In genomic region chr17:49646391-49647255, GRCh38 we compare ENCODE assay signal across 8 cellular contexts. TPM values are rescaled to one million over a fixed set of nuclear protein-coding genes. Genes with fewer than 3 reads are reported as not detected.
A peak's percentile ranks its signal among the peaks of the same experiment; 100 is the strongest.
DNase-seq lines count a peak whose midpoint lies in the region; ATAC-seq and TF ChIP-seq lines count a peak whose summit lies in the region.

No MANE protein-coding gene starts in this region.

- H4K91ac ChIP-seq in mesenchymal stem cell (ENCODE audit: low read length): no peak overlapping the region
- H4K91ac ChIP-seq in neuronal stem cell (ENCODE audit: low read depth, low read length, poor library complexity): no peak overlapping the region

- no peak overlapping the region for H4K8ac ChIP-seq in mesenchymal stem cell (ENCODE audit: low read length)
- H4K8ac ChIP-seq in neuronal stem cell (ENCODE audit: low read depth, low read length): no peak overlapping the region

- no peak overlapping the region for H3K14ac ChIP-seq in mesenchymal stem cell (ENCODE audit: low read length in 2 of 2)
- H3K14ac ChIP-seq in neuronal stem cell (ENCODE audit: low read length): no peak overlapping the region

- H3K4me3 ChIP-seq in astrocyte of the spinal cord (ENCODE audit: low read depth, low read length): peak overlapping the region; percentile 9
- peak overlapping the region in 1 of 2 experiments; percentile 74 for H3K4me3 ChIP-seq in mesenchymal stem cell (ENCODE audit: insufficient read depth in 1 of 2, low read depth in 1 of 2, low read length in 2 of 2)
- no peak overlapping the region for H3K4me3 ChIP-seq in suprapubic skin
- H3K4me3 ChIP-seq in neuronal stem cell (ENCODE audit: low read length in 2 of 2): no peak overlapping the region

- H3K18ac ChIP-seq in mesenchymal stem cell (ENCODE audit: low read depth in 1 of 2, low read length in 2 of 2): peak overlapping the region in 1 of 2 experiments; percentile 33
- no peak overlapping the region for H3K18ac ChIP-seq in neuronal stem cell (ENCODE audit: low read length)

- peak; percentile 73 for ATAC-seq in GM19455 (IDR thresholded peaks at IDR 0.05; ENCODE audit: unreplicated experiment)

- H2BK15ac ChIP-seq in mesenchymal stem cell (ENCODE audit: low read depth, poor library complexity, severe bottlenecking): no peak overlapping the region
- H2BK15ac ChIP-seq in neuronal stem cell (ENCODE audit: low read length): no peak overlapping the region

- TF ChIP-seq CTCF in astrocyte of the spinal cord (IDR thresholded peaks at IDR 0.05; ENCODE audit: low read depth, low read length): no peak
- TF ChIP-seq CTCF in suprapubic skin (IDR thresholded peaks at IDR 0.05): no peak

- in situ Hi-C loops in astrocyte of the spinal cord (cut with HindIII; ENCODE audit: low sequenced_read_pairs): no loop called here

- DNase-seq in M059J (ENCODE audit: low read depth) (peak; percentile 92), astrocyte of the spinal cord (ENCODE audit: low read depth, low spot score) (peak; percentile 86), mesenchymal stem cell (peak; percentile 86), suprapubic skin (ENCODE audit: low spot score in 2 of 2) (no peak), neuronal stem cell (ENCODE audit: low spot score) (no peak), Kasumi-1 (lab: John Stamatoyannopoulos, UW) (no peak), iPS-NIHi7 (ENCODE audit: extremely low spot score) (no peak)

- H3K27me3 ChIP-seq in mesenchymal stem cell (ENCODE audit: control insufficient read depth in 1 of 2, insufficient read depth in 1 of 2, low read length in 2 of 2): no peaks in the 10 kb centered on the region
- H3K27me3 ChIP-seq in suprapubic skin: no peaks in the 10 kb centered on the region
- no peaks in the 10 kb centered on the region for H3K27me3 ChIP-seq in neuronal stem cell (ENCODE audit: control insufficient read depth in 3 of 3, insufficient read depth in 3 of 3, low read depth in 1 of 3, low read length in 3 of 3)

- no peak overlapping the region for H2AFZ ChIP-seq in mesenchymal stem cell (ENCODE audit: low read depth, low read length)
- no peak overlapping the region for H2AFZ ChIP-seq in neuronal stem cell (ENCODE audit: low read length)

- H3K4ac ChIP-seq in mesenchymal stem cell (ENCODE audit: low read depth in 1 of 2, low read length in 2 of 2) (no peak overlapping the region), neuronal stem cell (ENCODE audit: low read length) (no peak overlapping the region)

- H2BK120ac ChIP-seq in mesenchymal stem cell (ENCODE audit: low read depth, low read length) (no peak overlapping the region), neuronal stem cell (ENCODE audit: low read depth, low read length) (no peak overlapping the region)

- H3K36me3 ChIP-seq in mesenchymal stem cell (ENCODE audit: control insufficient read depth in 1 of 2, insufficient read depth in 2 of 2, low read depth in 1 of 2, low read length in 2 of 2) (no peaks in the 10 kb centered on the region), suprapubic skin (no peaks in the 10 kb centered on the region), neuronal stem cell (replicated peaks in 1 of 2; ENCODE audit: control insufficient read depth in 2 of 2, insufficient read depth in 2 of 2, low read length in 2 of 2) (no peaks in the 10 kb centered on the region)

- H3K23ac ChIP-seq in mesenchymal stem cell (ENCODE audit: low read length in 2 of 2) (no peak overlapping the region), neuronal stem cell (ENCODE audit: low read depth, low read length, poor library complexity) (no peak overlapping the region)

- H2BK5ac ChIP-seq in mesenchymal stem cell (ENCODE audit: low read depth, low read length, poor library complexity, severe bottlenecking) (no peak overlapping the region), neuronal stem cell (ENCODE audit: low read length) (no peak overlapping the region)

- no peak for TF ChIP-seq EP300 in suprapubic skin (IDR thresholded peaks at IDR 0.05)

- H3K9me3 ChIP-seq in mesenchymal stem cell (ENCODE audit: control insufficient read depth, low read length) (no peaks in the 10 kb centered on the region), suprapubic skin (no peaks in the 10 kb centered on the region), neuronal stem cell (replicated peaks in 1 of 2; ENCODE audit: control insufficient read depth in 2 of 2, insufficient read depth in 1 of 2, low read depth in 1 of 2, low read length in 2 of 2) (no peaks in the 10 kb centered on the region)

- no peak overlapping the region for H2BK12ac ChIP-seq in mesenchymal stem cell (ENCODE audit: low read length in 2 of 2)
- H2BK12ac ChIP-seq in neuronal stem cell (ENCODE audit: low read length): no peak overlapping the region

- peak overlapping the region; percentile 81 for H3K9ac ChIP-seq in mesenchymal stem cell (ENCODE audit: low read length)
- H3K9ac ChIP-seq in neuronal stem cell (ENCODE audit: low read depth, low read length, poor library complexity): no peak overlapping the region

- H3K27ac ChIP-seq in mesenchymal stem cell (ENCODE audit: low read length, poor library complexity, severe bottlenecking) (peak overlapping the region; percentile 86), suprapubic skin (peak overlapping the region; percentile 65), neuronal stem cell (replicated peaks; ENCODE audit: low read length) (no peak overlapping the region)

- H2AK5ac ChIP-seq in mesenchymal stem cell (ENCODE audit: low read length, severe bottlenecking) (no peak overlapping the region), neuronal stem cell (ENCODE audit: low read depth, low read length) (no peak overlapping the region)

- H3K4me2 ChIP-seq in mesenchymal stem cell (ENCODE audit: low read length, poor library complexity, severe bottlenecking) (peak overlapping the region; percentile 28), neuronal stem cell (ENCODE audit: insufficient read depth, low read length, poor library complexity, severe bottlenecking) (no peak overlapping the region)

- 36% methylated on average over 10 of the region's 10 CpGs for WGBS in mesenchymal stem cell
- WGBS in suprapubic skin: 65% methylated on average over 10 of the region's 10 CpGs
- whole genome bisulfite sequencing in neuronal stem cell (ENCODE audit: extremely low coverage in 2 of 2, insufficient read length in 2 of 2, insufficient replicate concordance in 1 of 2), 2 donors: no CpG with 5 or more reads among the region's 10 CpGs

- no peak for TF ChIP-seq POLR2A in suprapubic skin (IDR thresholded peaks at IDR 0.05)

- H3K4me1 ChIP-seq in mesenchymal stem cell (ENCODE audit: control insufficient read depth, insufficient read depth, low read depth, low read length): peaks cover 10% of the 10 kb centered on the region
- H3K4me1 ChIP-seq in suprapubic skin: peaks cover 35% of the 10 kb centered on the region
- peaks cover 0 to 2% of the 10 kb centered on the region in 2 donors for H3K4me1 ChIP-seq in neuronal stem cell (ENCODE audit: control insufficient read depth in 2 of 2, insufficient read depth in 1 of 2, low read depth in 1 of 2, low read length in 2 of 2)

- H3K79me1 ChIP-seq in mesenchymal stem cell (replicated peaks; ENCODE audit: low read length, poor library complexity, severe bottlenecking): peaks cover 2% of the 10 kb centered on the region
- H3K79me1 ChIP-seq in neuronal stem cell (ENCODE audit: low read depth, low read length): peaks cover 2% of the 10 kb centered on the region

RNA-seq across cellular contexts. Expression of gene SPOP, which starts 31.3 kb away (rescaled TPM):
- total RNA-seq in M059J (2014; rRNA removed; shearing (Covaris generic)): 28.2 and 47.5 TPM in 2 replicates
- 33.1 TPM for polyA plus RNA-seq in mesenchymal stem cell (2013, experiment 1 of 2)
- 34.1 TPM for polyA plus RNA-seq in mesenchymal stem cell (2013, experiment 2 of 2)
- 10 to 100 TPM; 26.1 to 59.3 (median 41.7) TPM for total RNA-seq in suprapubic skin
- 36.3 TPM for polyA plus RNA-seq in neuronal stem cell (2013, experiment 1 of 2)
- polyA plus RNA-seq in neuronal stem cell (2013, experiment 2 of 2): 37.9 TPM

Comparison
In these comparisons a context has a peak if more than half of its experiments do, and no peak if none do; other contexts are left out.
1. DNase-seq: peak in M059J (single experiment), astrocyte of the spinal cord (single experiment) and mesenchymal stem cell (single experiment); none in suprapubic skin (0 of 2), neuronal stem cell (single experiment), Kasumi-1 (0 of 2) and iPS-NIHi7 (single experiment).